In genomic region chr17:35141681-35142466, GRCh38 we compare ENCODE assay signal across 8 cellular contexts. TPM values are rescaled to one million over a fixed set of nuclear protein-coding genes. Genes with fewer than 3 reads are reported as not detected.
DNase-seq lines count a peak whose midpoint lies in the region; ATAC-seq and TF ChIP-seq lines count a peak whose summit lies in the region.

TSS of gene NLE1 (minus strand) at chr17:35142303. CDS start at chr17:35142275, 28 bp downstream.

- no peaks in the 10 kb centered on the region for H3K9me3 ChIP-seq in right cardiac atrium (ENCODE audit: control insufficient read depth, low read length)

- peaks cover 2% of the 10 kb centered on the region for H3K36me3 ChIP-seq in urinary bladder (ENCODE audit: insufficient read depth)

- ATAC-seq in HG02642 (IDR thresholded peaks at IDR 0.05; ENCODE audit: poor library complexity, unreplicated experiment), result peak; percentile 88
- peak; percentile 94 for ATAC-seq in right cardiac atrium

- under 1% methylated on average over 65 of the region's 65 CpGs for WGBS in right cardiac atrium
- WGBS in urinary bladder, result under 1% methylated on average over 65 of the region's 65 CpGs

- H3K4me1 ChIP-seq in right cardiac atrium (ENCODE audit: control insufficient read depth, insufficient read depth, low read length) (no peaks in the 10 kb centered on the region), urinary bladder (ENCODE audit: insufficient read depth) (peaks cover 1% of the 10 kb centered on the region)

- TF ChIP-seq CTCF in GM12864 (IDR thresholded peaks at IDR 0.05; ENCODE audit: low read depth, low read length, missing control alignments), result peak; percentile 92

- H3K27me3 ChIP-seq in right cardiac atrium (ENCODE audit: control insufficient read depth, insufficient read depth), result no peaks in the 10 kb centered on the region

- H3K4me3 ChIP-seq in GM12864 (ENCODE audit: low read depth, low read length) (peak within 1 kb of the TSS; percentile 72), right cardiac atrium (ENCODE audit: low read length) (peak within 1 kb of the TSS; percentile 71), urinary bladder (ENCODE audit: low read depth, low read length) (peak within 1 kb of the TSS; percentile 80)

- intact Hi-C loops in right cardiac atrium (cut with DNase I), result no loop called here

- peak; percentile 53 for DNase-seq in GM12864 (ENCODE audit: low read depth)
- peak; percentile 53 for DNase-seq in NCI-H146 treated with DMSO at 0.1 percent for 48 hours (lab: John Stamatoyannopoulos, UW; ENCODE audit: unreplicated experiment)
- DNase-seq in T-helper 2 cell, result peak; percentile 71 to 91 (median 81)
- DNase-seq in amygdala (lab: John Stamatoyannopoulos, UW), result peak in 55 of 56 donors; percentile 8 to 85 (median 64)
- DNase-seq in right cardiac atrium, result peak; percentile 82 to 94 (median 92)
- peak; percentile 49 for DNase-seq in pulmonary artery endothelial cell (ENCODE audit: low read depth, low spot score)

- H3K27ac ChIP-seq in right cardiac atrium (ENCODE audit: low read length) (no peak within 1 kb of the TSS), urinary bladder (ENCODE audit: low read depth) (no peak within 1 kb of the TSS)

RNA-seq across cellular contexts. Expression of gene NLE1, which starts in this region (rescaled TPM):
- total RNA-seq in right cardiac atrium (1 to 10 TPM; 4.1 to 6.6 (median 4.6) TPM), pulmonary artery endothelial cell (23.5 and 25.9 TPM in 2 replicates), urinary bladder (11.7 TPM)
- polyA plus RNA-seq in right cardiac atrium (2.2 TPM), urinary bladder (12.2 TPM)
